8 cellular contexts compared by ENCODE assay signal in the genomic region with DNA sequence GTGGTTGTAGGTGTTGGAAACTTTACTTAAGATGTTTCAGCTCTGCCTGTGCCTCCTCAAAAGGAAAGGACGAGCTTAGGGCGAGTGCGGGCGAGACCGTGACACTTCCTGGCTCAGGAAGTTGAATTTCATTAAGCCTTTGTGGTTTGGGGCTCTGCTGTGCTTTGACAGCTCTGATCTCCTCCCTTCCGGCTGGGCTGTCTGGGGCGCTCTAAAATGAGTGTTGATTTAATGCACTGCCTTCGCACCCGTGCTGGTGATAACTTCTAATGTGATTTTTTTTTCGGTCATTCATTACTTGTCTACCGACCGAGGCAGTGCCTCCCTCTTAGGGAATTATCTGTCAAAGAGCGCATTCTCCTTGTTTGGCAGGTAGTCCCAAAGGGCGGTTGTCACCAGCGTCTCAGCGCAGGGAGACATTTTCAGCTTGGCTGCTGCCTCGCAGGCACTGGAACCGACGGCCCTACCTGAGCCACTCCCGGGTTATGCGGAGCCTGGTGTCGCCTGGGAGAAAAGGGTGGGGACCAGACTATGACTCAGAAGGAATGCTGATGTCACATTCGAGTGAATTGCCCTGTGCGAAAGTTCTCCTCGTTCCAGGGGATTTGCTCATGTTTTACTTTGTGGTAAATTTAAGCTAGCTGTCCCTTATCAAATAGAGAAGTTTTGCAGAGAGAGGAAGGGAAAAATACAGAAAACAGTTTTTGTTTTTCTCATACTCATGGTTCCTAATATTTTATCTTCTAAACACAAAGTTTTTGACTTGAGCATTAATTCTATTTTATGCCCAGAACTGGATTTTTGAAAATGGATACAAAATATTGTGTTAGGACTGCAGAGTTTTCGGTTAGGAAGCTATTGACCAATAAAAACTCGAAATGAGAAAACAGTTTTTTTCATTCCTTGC. TPM values are rescaled to one million over a fixed set of nuclear protein-coding genes. Genes with fewer than 3 reads are reported as not detected.
DNase-seq lines count a peak whose midpoint lies in the region; ATAC-seq and TF ChIP-seq lines count a peak whose summit lies in the region.

No MANE protein-coding gene starts in this region.

- H3K36me3 Mint-ChIP-seq in activated naive CD4-positive, alpha-beta T cell treated with anti-CD3 and anti-CD28 coated beads for 36 hours (ENCODE audit: low read depth): peaks cover 1% of the 10 kb centered on the region

- no peaks in the 10 kb centered on the region for H3K9me3 ChIP-seq in HUES64 (ENCODE audit: insufficient read depth, low read depth, low read length)
- H3K9me3 ChIP-seq in SJSA1 (replicated peaks): no peaks in the 10 kb centered on the region
- no peaks in the 10 kb centered on the region for H3K9me3 ChIP-seq in heart left ventricle

- peaks cover 18% of the 10 kb centered on the region for H3K4me1 ChIP-seq in HUES64 (ENCODE audit: insufficient read depth, low read length)
- peaks cover 45% of the 10 kb centered on the region for H3K4me1 ChIP-seq in SJSA1 (replicated peaks)
- H3K4me1 ChIP-seq in heart left ventricle: peaks cover 0 to 50% (median 21%) of the 10 kb centered on the region in 12 donors
- H3K4me1 ChIP-seq in rectal smooth muscle tissue (ENCODE audit: control insufficient read depth, insufficient read depth, low read length): peaks cover 8% of the 10 kb centered on the region

- no peaks in the 10 kb centered on the region for H3K27me3 Mint-ChIP-seq in activated naive CD4-positive, alpha-beta T cell treated with anti-CD3 and anti-CD28 coated beads for 36 hours (ENCODE audit: low read depth)

- TF ChIP-seq CTCF in heart left ventricle (IDR thresholded peaks at IDR 0.05): no peak

- intact Hi-C loops in activated naive CD4-positive, alpha-beta T cell treated with anti-CD3 and anti-CD28 coated beads for 36 hours (cut with micrococcal nuclease): loop anchor here (1.0 to 10.0 kb wide), 9 partner anchors 13 to 1974 kb away; partner anchors contain the start of genes LSM8, MDFIC and ST7
- intact Hi-C loops in heart left ventricle (cut with DNase I): loop anchor here in 2 of 10 donors (2.0 kb wide), 2 partner anchors 18 to 20 kb away; no protein-coding TSS in a partner anchor

- TF ChIP-seq POLR2A in heart left ventricle (IDR thresholded peaks at IDR 0.05): peak in 1 of 2 donors; percentile 84

- H3K4me1 Mint-ChIP-seq in activated naive CD4-positive, alpha-beta T cell treated with anti-CD3 and anti-CD28 coated beads for 36 hours (ENCODE audit: low read depth): peaks cover 42% of the 10 kb centered on the region

- no peaks in the 10 kb centered on the region for H3K36me3 ChIP-seq in HUES64 (ENCODE audit: insufficient read depth, low read length)
- peaks cover 6% of the 10 kb centered on the region for H3K36me3 ChIP-seq in SJSA1
- no peaks in the 10 kb centered on the region for H3K36me3 ChIP-seq in heart left ventricle
- H3K36me3 ChIP-seq in rectal smooth muscle tissue (ENCODE audit: control insufficient read depth, insufficient read depth, low read length): no peaks in the 10 kb centered on the region

- H3K4me3 Mint-ChIP-seq in activated naive CD4-positive, alpha-beta T cell treated with anti-CD3 and anti-CD28 coated beads for 36 hours: peak overlapping the region; percentile 87

- ATAC-seq in GM21515 (IDR thresholded peaks at IDR 0.05; ENCODE audit: unreplicated experiment): peak; percentile 77
- peak; percentile 89 to 97 (median 94) for ATAC-seq in heart left ventricle

- DNase-seq in DMS53 treated with DMSO at 0.1 percent for 48 hours (lab: John Stamatoyannopoulos, UW; ENCODE audit: unreplicated experiment): peak; percentile 87
- peak; percentile 91 to 92 for DNase-seq in SJSA1 (ENCODE audit: low read depth in 1 of 2, low spot score in 2 of 2)
- peak; percentile 87 for DNase-seq in activated naive CD4-positive, alpha-beta T cell treated with anti-CD3 and anti-CD28 coated beads for 36 hours
- DNase-seq in heart left ventricle: peak; percentile 74 to 81 (median 79)
- no peak for DNase-seq in cortex of kidney (lab: John Stamatoyannopoulos, UW)

- H3K9ac ChIP-seq in HUES64 (ENCODE audit: low read depth, low read length) (peak overlapping the region; percentile 78), rectal smooth muscle tissue (ENCODE audit: low read length) (peak overlapping the region; percentile 97)

- H3K9me3 Mint-ChIP-seq in activated naive CD4-positive, alpha-beta T cell treated with anti-CD3 and anti-CD28 coated beads for 36 hours: peaks cover 2% of the 10 kb centered on the region

- WGBS in HUES64: 5% methylated on average over 27 of the region's 27 CpGs
- WGBS in heart left ventricle, 4 donors: 4 to 6% (median 4%) methylated on average over 19 to 27 of the region's 27 CpGs

- H3K4me3 ChIP-seq in HUES64 (ENCODE audit: low read length): peak overlapping the region; percentile 92
- peak overlapping the region; percentile 83 for H3K4me3 ChIP-seq in SJSA1
- H3K4me3 ChIP-seq in heart left ventricle: peak overlapping the region; percentile 58 to 87 (median 80)
- peak overlapping the region; percentile 96 for H3K4me3 ChIP-seq in rectal smooth muscle tissue (ENCODE audit: low read length)

- CTCF ChIA-PET in activated naive CD4-positive, alpha-beta T cell treated with anti-CD3 and anti-CD28 coated beads for 36 hours (lab: Charles Lee): interaction anchor here (0.6 to 2.8 kb wide), 8 partner anchors 8 to 661 kb away, joined by 3 to 27 read pairs (median 6); no protein-coding TSS in a partner anchor

- peaks cover 39% of the 10 kb centered on the region; the same call in 1 of the 2 replicates for H3K27me3 ChIP-seq in HUES64 (ENCODE audit: insufficient read depth, low read length)
- no peaks in the 10 kb centered on the region for H3K27me3 ChIP-seq in SJSA1 (replicated peaks)
- H3K27me3 ChIP-seq in heart left ventricle: no peaks in the 10 kb centered on the region
- no peaks in the 10 kb centered on the region for H3K27me3 ChIP-seq in rectal smooth muscle tissue (ENCODE audit: control insufficient read depth, insufficient read depth, low read length)

- peak overlapping the region; percentile 97 for H3K27ac Mint-ChIP-seq in activated naive CD4-positive, alpha-beta T cell treated with anti-CD3 and anti-CD28 coated beads for 36 hours

- H3K27ac ChIP-seq in HUES64 (ENCODE audit: low read depth, low read length): peak overlapping the region; percentile 53; the same call in 1 of the 2 replicates
- peak overlapping the region; percentile 94 for H3K27ac ChIP-seq in SJSA1
- H3K27ac ChIP-seq in heart left ventricle: peak overlapping the region; percentile 82 to 97 (median 91)
- H3K27ac ChIP-seq in rectal smooth muscle tissue (ENCODE audit: low read depth, low read length): peak overlapping the region; percentile 97

RNA-seq across cellular contexts. Expression of gene TES, which starts 0.9 kb away (rescaled TPM):
- polyA plus RNA-seq in HUES64 (2013, experiment 1 of 2): 20.9 TPM
- 25.6 TPM for polyA plus RNA-seq in HUES64 (2013, experiment 2 of 2)
- total RNA-seq in SJSA1 (2014; rRNA removed; shearing (Covaris generic)): 143 and 162 TPM in 2 replicates
- 10 to 100 TPM; 74.0 to 76.4 TPM for total RNA-seq in activated naive CD4-positive, alpha-beta T cell treated with anti-CD3 and anti-CD28 coated beads for 36 hours
- total RNA-seq in heart left ventricle: 10 to 100 TPM; 15.6 to 42.2 (median 22.8) TPM
- polyA plus RNA-seq in heart left ventricle: 10 to 100 TPM; 10.3 to 66.9 TPM
